ENCODE assay signal across 37 cellular contexts in the genomic region with DNA sequence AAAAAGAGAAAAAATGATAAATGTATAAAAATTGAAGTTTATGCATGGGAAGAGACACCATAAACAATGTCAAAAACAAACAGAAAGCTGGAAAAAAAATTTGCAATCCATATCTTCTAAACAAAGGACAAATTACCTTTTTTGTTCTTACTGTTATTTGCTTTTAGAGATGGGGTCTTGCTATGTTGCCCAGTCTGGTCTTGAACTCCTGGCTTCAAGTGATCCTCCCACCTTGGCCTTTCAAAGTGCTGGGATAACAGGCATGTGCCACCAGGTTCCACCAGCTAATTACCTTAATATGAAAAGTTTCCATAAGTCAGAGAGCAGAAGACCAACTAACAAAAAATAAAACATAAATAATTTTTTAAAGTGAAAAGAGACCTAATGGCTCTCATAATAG.
"Had no signal": no experiment of that assay in that cellular context is flagged by ENCODE, and none has a peak within 500 bp of the region (broad histone marks: within the 10 kb centered on the region; RNA-seq: fewer than 3 reads in every experiment).

No MANE protein-coding gene starts in this region.

- H3K9me3 Mint-ChIP-seq: activated B cell treated with CpG ODN at 0.5 μM for 24 hours; activated CD4-positive, alpha-beta memory T cell treated with anti-CD3 and anti-CD28 coated beads for 36 hours; activated CD4-positive, alpha-beta T cell treated with anti-CD3 and anti-CD28 coated beads, Interleukin-2, amount 10 ng/mL, durations not matched to agents 24 days and 14 days; activated CD8-positive, alpha-beta T cell treated with anti-CD3 and anti-CD28 coated beads for 36 hours; activated naive CD4-positive, alpha-beta T cell treated with anti-CD3 and anti-CD28 coated beads for 36 hours; activated naive CD4-positive, alpha-beta T cell treated with anti-CD3 and anti-CD28 coated beads, Interleukin-2, amount 50 U/mL, for 72 hours; activated naive CD8-positive, alpha-beta T cell treated with anti-CD3 and anti-CD28 coated beads for 36 hours; activated T-cell treated with anti-CD3 and anti-CD28 coated beads, Interleukin-2, amount 50 U/mL, for 4 hours; activated T-cell treated with anti-CD3 and anti-CD28 coated beads, Interleukin-2, amount 50 U/mL, for 72 hours; activated T-helper 1 cell treated with anti-CD3 and anti-CD28 coated beads, Interleukin-12 subunit alpha, Interleukin-12 subunit beta, Interleukin-2, Interleukin-4 antibody, amounts not matched to agents 30 ng/mL and 10 ng/mL and 1 ng/mL, durations not matched to agents 14 hours and 24 hours and 36 hours; activated T-helper 17 cell treated with anti-CD3 and anti-CD28 coated beads, Interleukin-2, amount 50 U/mL, for 72 hours; T-helper 1 cell treated with Interleukin-12 subunit alpha and Interleukin-12 subunit beta and Interleukin-4 antibody, amounts not matched to agents 30 μg/mL and 1 μg/mL, for 36 hours had no signal

- H3K4me1 ChIP-seq: adrenal gland, body of pancreas, breast epithelium had no signal

- H3K9me3 ChIP-seq: adrenal gland, body of pancreas, breast epithelium had no signal

- H3K4me3 ChIP-seq: adrenal gland, body of pancreas, breast epithelium had no signal

- H3K4me1 Mint-ChIP-seq: activated B cell treated with CpG ODN at 0.5 μM for 24 hours; activated CD4-positive, alpha-beta T cell treated with anti-CD3 and anti-CD28 coated beads, Interleukin-2, amount 10 ng/mL, durations not matched to agents 24 days and 14 days; activated T-helper 17 cell treated with anti-CD3 and anti-CD28 coated beads, Interleukin-2, amount 50 U/mL, for 72 hours had no signal

- H3K4me3 Mint-ChIP-seq: activated B cell treated with CpG ODN at 0.5 μM for 24 hours; activated CD4-positive, alpha-beta memory T cell treated with anti-CD3 and anti-CD28 coated beads for 36 hours; activated CD4-positive, alpha-beta T cell treated with anti-CD3 and anti-CD28 coated beads, Interleukin-2, amount 10 ng/mL, durations not matched to agents 24 days and 14 days; activated CD8-positive, alpha-beta T cell treated with anti-CD3 and anti-CD28 coated beads for 36 hours; activated naive CD4-positive, alpha-beta T cell treated with anti-CD3 and anti-CD28 coated beads for 36 hours; activated naive CD8-positive, alpha-beta T cell treated with anti-CD3 and anti-CD28 coated beads for 36 hours; activated T-cell treated with anti-CD3 and anti-CD28 coated beads, Interleukin-2, amount 50 U/mL, for 4 hours; activated T-cell treated with anti-CD3 and anti-CD28 coated beads, Interleukin-2, amount 50 U/mL, for 72 hours; activated T-helper 1 cell treated with anti-CD3 and anti-CD28 coated beads, Interleukin-12 subunit alpha, Interleukin-12 subunit beta, Interleukin-2, Interleukin-4 antibody, amounts not matched to agents 30 ng/mL and 10 ng/mL and 1 ng/mL, durations not matched to agents 14 hours and 24 hours and 36 hours; activated T-helper 17 cell treated with anti-CD3 and anti-CD28 coated beads, Interleukin-2, amount 50 U/mL, for 72 hours; T-helper 1 cell treated with Interleukin-12 subunit alpha and Interleukin-12 subunit beta and Interleukin-4 antibody, amounts not matched to agents 30 μg/mL and 1 μg/mL, for 36 hours; T-helper 2 cell treated with Interferon-gamma antibody and Interleukin-4, amounts not matched to agents 5 μg/mL and 100 μg/mL, for 36 hours had no signal

- ATAC-seq: activated CD8-positive, alpha-beta T cell treated with anti-CD3 and anti-CD28 coated beads for 36 hours; activated naive CD4-positive, alpha-beta T cell treated with anti-CD3 and anti-CD28 coated beads, Interleukin-2, amount 50 U/mL, for 72 hours; activated T-cell treated with anti-CD3 and anti-CD28 coated beads, Interleukin-2, amount 50 U/mL, for 4 hours; activated T-cell treated with anti-CD3 and anti-CD28 coated beads, Interleukin-2, amount 50 U/mL, for 72 hours; activated T-helper 17 cell treated with anti-CD3 and anti-CD28 coated beads, Interleukin-2, amount 50 U/mL, for 72 hours; body of pancreas had no signal

- H3K36me3 Mint-ChIP-seq: activated CD4-positive, alpha-beta memory T cell treated with anti-CD3 and anti-CD28 coated beads for 36 hours; activated naive CD4-positive, alpha-beta T cell treated with anti-CD3 and anti-CD28 coated beads, Interleukin-2, amount 50 U/mL, for 72 hours; activated naive CD8-positive, alpha-beta T cell treated with anti-CD3 and anti-CD28 coated beads for 36 hours had no signal

- H3K27me3 ChIP-seq: body of pancreas, brain microvascular endothelial cell had no signal

- DNase-seq: activated B cell treated with CpG ODN at 0.5 μM for 24 hours; activated CD4-positive, alpha-beta memory T cell treated with anti-CD3 and anti-CD28 coated beads for 36 hours; activated CD4-positive, alpha-beta T cell treated with anti-CD3 and anti-CD28 coated beads for 4 hours; activated CD4-positive, alpha-beta T cell treated with anti-CD3 and anti-CD28 coated beads, Interleukin-2, amount 10 ng/mL, durations not matched to agents 24 days and 14 days; activated CD4-positive, alpha-beta T cell treated with anti-CD3 and anti-CD28 coated beads, Interleukin-2, amount 50 U/mL, for 1 hour; activated CD4-positive, alpha-beta T cell treated with anti-CD3 and anti-CD28 coated beads, Interleukin-2, amount 50 U/mL, for 4 hours; activated CD4-positive, CD25-positive, alpha-beta regulatory T cell treated with anti-CD3 and anti-CD28 coated beads, Interleukin-2, amount 50 U/mL, for 72 hours; activated CD8-positive, alpha-beta memory T cell treated with anti-CD3 and anti-CD28 coated beads, Interleukin-2, amount 50 U/mL, for 4 hours; activated CD8-positive, alpha-beta T cell treated with anti-CD3 and anti-CD28 coated beads for 36 hours; activated effector memory CD4-positive, alpha-beta T cell treated with anti-CD3 and anti-CD28 coated beads, Interleukin-2, amount 50 U/mL, for 16 hours; activated gamma-delta T cell treated with Interleukin-2 at 50 U/mL for 16 hours; activated naive CD4-positive, alpha-beta T cell; activated naive CD4-positive, alpha-beta T cell treated with anti-CD3 and anti-CD28 coated beads for 36 hours; activated naive CD4-positive, alpha-beta T cell treated with anti-CD3 and anti-CD28 coated beads, Interleukin-2, amount 50 U/mL, for 16 hours; activated naive CD8-positive, alpha-beta T cell treated with anti-CD3 and anti-CD28 coated beads for 36 hours; activated T-cell treated with anti-CD3 and anti-CD28 coated beads for 4 hours; activated T-cell treated with anti-CD3 and anti-CD28 coated beads, Interleukin-2, amount 50 U/mL, for 1 hour; activated T-cell treated with anti-CD3 and anti-CD28 coated beads, Interleukin-2, amount 50 U/mL, for 4 hours; activated T-cell treated with anti-CD3 and anti-CD28 coated beads, Interleukin-2, amount 50 U/mL, for 72 hours; adrenal gland; amniotic stem cell; aorta; body of pancreas; brain microvascular endothelial cell; central memory CD4-positive, alpha-beta T cell; T-helper 1 cell; T-helper 2 cell; T-helper 9 cell had no signal

- H3K27ac ChIP-seq: adrenal gland, body of pancreas, brain microvascular endothelial cell, breast epithelium, VCaP had no signal

- FAIRE-seq: astrocyte, TTC549 had no signal

- H3K27ac Mint-ChIP-seq: activated B cell treated with CpG ODN at 0.5 μM for 24 hours; activated CD4-positive, alpha-beta memory T cell treated with anti-CD3 and anti-CD28 coated beads for 36 hours; activated CD4-positive, alpha-beta T cell treated with anti-CD3 and anti-CD28 coated beads, Interleukin-2, amount 10 ng/mL, durations not matched to agents 24 days and 14 days; activated CD8-positive, alpha-beta T cell treated with anti-CD3 and anti-CD28 coated beads for 36 hours; activated naive CD4-positive, alpha-beta T cell treated with anti-CD3 and anti-CD28 coated beads for 36 hours; activated naive CD4-positive, alpha-beta T cell treated with anti-CD3 and anti-CD28 coated beads, Interleukin-2, amount 50 U/mL, for 72 hours; activated naive CD8-positive, alpha-beta T cell treated with anti-CD3 and anti-CD28 coated beads for 36 hours; activated T-cell treated with anti-CD3 and anti-CD28 coated beads, Interleukin-2, amount 50 U/mL, for 72 hours; activated T-helper 1 cell treated with anti-CD3 and anti-CD28 coated beads, Interleukin-12 subunit alpha, Interleukin-12 subunit beta, Interleukin-2, Interleukin-4 antibody, amounts not matched to agents 30 ng/mL and 10 ng/mL and 1 ng/mL, durations not matched to agents 14 hours and 24 hours and 36 hours; activated T-helper 17 cell treated with anti-CD3 and anti-CD28 coated beads, Interleukin-2, amount 50 U/mL, for 72 hours; T-helper 1 cell treated with Interleukin-12 subunit alpha and Interleukin-12 subunit beta and Interleukin-4 antibody, amounts not matched to agents 30 μg/mL and 1 μg/mL, for 36 hours; T-helper 2 cell treated with Interferon-gamma antibody and Interleukin-4, amounts not matched to agents 5 μg/mL and 100 μg/mL, for 36 hours had no signal

- H3K36me3 ChIP-seq: adrenal gland, brain microvascular endothelial cell, breast epithelium had no signal
